18 cellular contexts compared by ENCODE assay signal in genomic region chr10:32028710-32029109, GRCh38. TPM values are rescaled to one million over a fixed set of nuclear protein-coding genes. Genes with fewer than 3 reads are reported as not detected.
DNase-seq lines count a peak whose midpoint lies in the region; ATAC-seq, FAIRE-seq and TF ChIP-seq lines count a peak whose summit lies in the region.
"Had no signal": no experiment of that assay in that cellular context is flagged by ENCODE, and none has a peak within 500 bp of the region (broad histone marks: within the 10 kb centered on the region; RNA-seq: fewer than 3 reads in every experiment).

No MANE protein-coding gene starts in this region.

- TF ChIP-seq EP300 in K562 (IDR thresholded peaks at IDR 0.05; ENCODE audit: low read length) = no peak

- in situ Hi-C loops in IMR-90 (cut with MboI; ENCODE audit: low sequenced_read_pairs) = no loop called here
- in situ Hi-C loops in K562 (cut with MboI) = no loop called here
- in situ Hi-C loops in ACHN (cut with HindIII; ENCODE audit: low pct_ligation_motif_present, low pct_unique_long_range_greater_than_20kb, low sequenced_read_pairs) = no loop called here

- no peak overlapping the region for H3K14ac ChIP-seq in IMR-90 (replicated peaks; ENCODE audit: low read depth, low read length)

- H3K18ac ChIP-seq in IMR-90 (ENCODE audit: low read depth, low read length) = no peak overlapping the region

- no peak overlapping the region for H3K23ac ChIP-seq in IMR-90 (ENCODE audit: low read depth, low read length)

- no peak overlapping the region for H2BK15ac ChIP-seq in IMR-90 (ENCODE audit: low read depth, low read length)

- H3K9me3 Mint-ChIP-seq in activated T-cell treated with anti-CD3 and anti-CD28 coated beads, Interleukin-2, amount 50 U/mL, for 24 hours = no peaks in the 10 kb centered on the region
- H3K9me3 Mint-ChIP-seq: CD8-positive, alpha-beta memory T cell had no signal

- TF ChIP-seq RAD21 in IMR-90 (IDR thresholded peaks at IDR 0.05; ENCODE audit: low read length) (no peak), K562 (CRISPR knock-in tag; conservative IDR thresholded peaks at IDR 0.05 in 1 of 2, IDR thresholded peaks at IDR 0.05 in 1 of 2) (no peak)

- ATAC-seq in IMR-90 (ENCODE audit: low read depth) (no peak), K562 (no peak), HG02571 (IDR thresholded peaks at IDR 0.05; ENCODE audit: unreplicated experiment) (no peak)

- H3K9me1 ChIP-seq in IMR-90 (ENCODE audit: insufficient read depth, low read length) (no peaks in the 10 kb centered on the region), K562 (ENCODE audit: control insufficient read depth, insufficient read depth, low read length) (no peaks in the 10 kb centered on the region)

- H3K27ac Mint-ChIP-seq in activated T-cell treated with anti-CD3 and anti-CD28 coated beads, Interleukin-2, amount 50 U/mL, for 24 hours = peak overlapping the region; percentile 7
- H3K27ac Mint-ChIP-seq: CD14-positive monocyte had no signal

- no peak overlapping the region for H4K5ac ChIP-seq in IMR-90 (ENCODE audit: low read depth, low read length)

- H2AFZ ChIP-seq in ACC112 (ENCODE audit: low read length, unreplicated experiment) = no peak overlapping the region
- no peak overlapping the region for H2AFZ ChIP-seq in IMR-90 (replicated peaks; ENCODE audit: low read length, poor library complexity)
- no peak overlapping the region for H2AFZ ChIP-seq in K562 (ENCODE audit: low read depth, low read length)

- H3K27me3 ChIP-seq in ACC112 (ENCODE audit: insufficient read depth, low read length) (no peaks in the 10 kb centered on the region), IMR-90 (ENCODE audit: control insufficient read depth, insufficient read depth, low read length) (no peaks in the 10 kb centered on the region), K562 (ENCODE audit: control insufficient read depth in 2 of 2, insufficient read depth in 2 of 2, low read length in 2 of 2) (no peaks in the 10 kb centered on the region)

- BruUV-seq in IMR-90 (replicated peaks; lab: Mats Ljungman, UMichigan) = no TSS peak
- BruUV-seq in K562 (replicated peaks; lab: Mats Ljungman, UMichigan) = no TSS peak

- no peak overlapping the region for H4K8ac ChIP-seq in IMR-90 (ENCODE audit: low read depth in 2 of 2, low read length in 2 of 2)

- no peak overlapping the region for H3K4ac ChIP-seq in IMR-90 (ENCODE audit: low read depth, low read length)

- intact Hi-C loops in IMR-90 (cut with micrococcal nuclease) = no loop called here
- intact Hi-C loops in K562 (cut with micrococcal nuclease) = no loop called here

- H3K4me1 ChIP-seq in ACC112 (ENCODE audit: control insufficient read depth, insufficient read depth, low read length, unreplicated experiment) (no peaks in the 10 kb centered on the region), IMR-90 (ENCODE audit: control insufficient read depth, insufficient read depth, low read length) (no peaks in the 10 kb centered on the region), K562 (replicated peaks in 1 of 2; ENCODE audit: control insufficient read depth in 2 of 2, insufficient read depth in 2 of 2, low read length in 2 of 2) (no peaks in the 10 kb centered on the region)
- H3K4me1 ChIP-seq: Caco-2, HAP-1 had no signal

- no CpG with 5 or more reads among the region's 1 CpG for WGBS in IMR-90 (ENCODE audit: extremely low coverage in 2 of 2, insufficient read length in 1 of 2), 2 experiments
- WGBS in K562 (ENCODE audit: insufficient coverage, low coverage, missing lambda C conversion rate) = 0% methylated on average over 1 of the region's 1 CpG

- no peak overlapping the region for H2BK20ac ChIP-seq in IMR-90 (ENCODE audit: low read depth, low read length)

- H3K79me2 ChIP-seq in ACC112 (ENCODE audit: control insufficient read depth, insufficient read depth, low read length, unreplicated experiment) = peaks cover 38% of the 10 kb centered on the region
- H3K79me2 ChIP-seq in K562 (ENCODE audit: control insufficient read depth, insufficient read depth, low read length) = no peaks in the 10 kb centered on the region; the same call in 2 of the 3 replicates

- peaks cover 6% of the 10 kb centered on the region for H3K4me1 Mint-ChIP-seq in activated T-cell treated with anti-CD3 and anti-CD28 coated beads, Interleukin-2, amount 50 U/mL, for 24 hours (ENCODE audit: low read depth)

- no peak for FAIRE-seq in K562 (lab: Jason Lieb, UNC)
- FAIRE-seq: GM12892, GM19239 had no signal

- no peak overlapping the region for H4K91ac ChIP-seq in IMR-90 (ENCODE audit: insufficient read depth, low read depth, low read length)

- TF ChIP-seq POLR2A in IMR-90 (IDR thresholded peaks at IDR 0.05; ENCODE audit: low read depth, low read length) (no peak), K562 (conservative IDR thresholded peaks at IDR 0.05) (no peak)

- POLR2A ChIA-PET in IMR-90 (lab: Charles Lee; ENCODE audit: unreplicated experiment) (no interaction called here), K562 (lab: Yijun Ruan, JAX) (interaction anchor here (0.6 to 1.3 kb wide), 2 partner anchors 13 to 164 kb away, joined by 3 read pairs; no protein-coding TSS in a partner anchor)

- CTCF ChIA-PET in IMR-90 (lab: Yijun Ruan, JAX) = no interaction called here
- CTCF ChIA-PET in K562 (lab: Yijun Ruan, JAX; ENCODE audit: low intra/inter-chr PET ratio) = no interaction called here

- H2AK5ac ChIP-seq in IMR-90 (ENCODE audit: low read depth, low read length) = no peak overlapping the region

- peaks cover 16 to 42% of the 10 kb centered on the region in 2 experiments for H3K79me1 ChIP-seq in IMR-90 (ENCODE audit: low read depth in 1 of 2, low read length in 2 of 2)

- no peak overlapping the region for H2BK5ac ChIP-seq in IMR-90 (ENCODE audit: low read depth, low read length, poor library complexity, severe bottlenecking)

- H3K36me3 ChIP-seq in ACC112 (ENCODE audit: insufficient read depth, low read length) (peaks cover 40% of the 10 kb centered on the region), IMR-90 (ENCODE audit: control insufficient read depth, insufficient read depth, low read length) (peaks cover 45% of the 10 kb centered on the region), K562 (ENCODE audit: control insufficient read depth, insufficient read depth, low read length) (peaks cover 91% of the 10 kb centered on the region)

- H3K4me2 ChIP-seq in IMR-90 (ENCODE audit: low read depth, low read length) (no peak overlapping the region), K562 (ENCODE audit: insufficient read depth, low read length) (no peak overlapping the region)

- dilution Hi-C loops in IMR-90 (cut with HindIII; ENCODE audit: low sequenced_read_pairs, unreplicated experiment) = no loop called here

- no peak for TF ChIP-seq CTCF in IMR-90 (conservative IDR thresholded peaks at IDR 0.05; ENCODE audit: low read depth, low read length)
- no peak for TF ChIP-seq CTCF in K562 (IDR thresholded peaks at IDR 0.05 in 2 of 3, conservative IDR thresholded peaks at IDR 0.05 in 1 of 3; ENCODE audit: insufficient read depth in 2 of 3, low read depth in 1 of 3, low read length in 3 of 3)

- peaks cover 86% of the 10 kb centered on the region for H3K36me3 Mint-ChIP-seq in activated T-cell treated with anti-CD3 and anti-CD28 coated beads, Interleukin-2, amount 50 U/mL, for 24 hours (ENCODE audit: low read depth)

- H3K9me3 ChIP-seq in IMR-90 (ENCODE audit: control insufficient read depth, insufficient read depth, low read length) (no peaks in the 10 kb centered on the region), K562 (replicated peaks; ENCODE audit: control insufficient read depth, insufficient read depth, low read depth, low read length) (no peaks in the 10 kb centered on the region)
- H3K9me3 ChIP-seq: Caco-2, HAP-1 had no signal

- no peak overlapping the region for H3K4me3 Mint-ChIP-seq in activated T-cell treated with anti-CD3 and anti-CD28 coated beads, Interleukin-2, amount 50 U/mL, for 24 hours
- H3K4me3 Mint-ChIP-seq: CD14-positive monocyte; CD8-positive, alpha-beta memory T cell had no signal

- H4K20me1 ChIP-seq in IMR-90 (ENCODE audit: insufficient read depth, low read length) (peaks cover 12% of the 10 kb centered on the region; the same call in 1 of the 2 replicates), K562 (replicated peaks; ENCODE audit: control insufficient read depth, insufficient read depth, low read length) (no peaks in the 10 kb centered on the region)

- no peaks in the 10 kb centered on the region for H3K27me3 Mint-ChIP-seq in activated T-cell treated with anti-CD3 and anti-CD28 coated beads, Interleukin-2, amount 50 U/mL, for 24 hours
- H3K27me3 Mint-ChIP-seq: CD8-positive, alpha-beta memory T cell had no signal

- H3K9ac ChIP-seq in IMR-90 (ENCODE audit: low read depth, low read length) (no peak overlapping the region), K562 (ENCODE audit: insufficient read depth in 1 of 2, low read depth in 2 of 2, low read length in 2 of 2) (no peak overlapping the region)

- H2BK120ac ChIP-seq in IMR-90 (ENCODE audit: low read depth, low read length) = no peak overlapping the region

- H3K27ac ChIP-seq in ACC112 (ENCODE audit: low read depth, low read length) (peak overlapping the region; percentile 15; the same call in 1 of the 2 replicates), IMR-90 (ENCODE audit: insufficient read depth, low read length) (no peak overlapping the region), K562 (ENCODE audit: extremely low read depth, low read depth, low read length) (no peak overlapping the region; the same call in 2 of the 3 replicates)
- H3K27ac ChIP-seq: HL-60 had no signal

- no peak for DNase-seq in activated T-cell treated with anti-CD3 and anti-CD28 coated beads, Interleukin-2, amount 50 U/mL, for 24 hours
- no peak for DNase-seq in activated T-cell treated with anti-CD3 and anti-CD28 coated beads, Interleukin-2, amount 50 U/mL, for 48 hours
- DNase-seq in IMR-90 (no peak), K562 (ENCODE audit: extremely low read depth in 1 of 4, low spot score in 3 of 4) (no peak), ACHN (no peak)
- no peak for DNase-seq in stimulated activated CD4-positive, alpha-beta T cell treated with anti-CD3 and anti-CD28 coated beads, Interleukin-1b, Interleukin-23, amount 100 ng/mL, for 48 hours
- DNase-seq: Caco-2; CD8-positive, alpha-beta memory T cell; DND-41; GDM1; GOT3 had no signal

- H3K56ac ChIP-seq in IMR-90 (ENCODE audit: extremely low read depth, insufficient read depth, low read length) = no peak overlapping the region

- no peak overlapping the region for H2AK9ac ChIP-seq in IMR-90 (replicated peaks; ENCODE audit: low read depth, low read length, poor library complexity)

- H3K4me3 ChIP-seq in ACC112 (ENCODE audit: low read depth, low read length) (no peak overlapping the region), IMR-90 (ENCODE audit: insufficient read depth, low read depth, low read length) (no peak overlapping the region), K562 (no peak overlapping the region)
- H3K4me3 ChIP-seq: HAP-1 had no signal

RNA-seq across cellular contexts. Expression of gene KIF5B, which starts 27.5 kb away (rescaled TPM):
- total RNA-seq in IMR-90 (2012; rRNA removed) (68.5 and 130 TPM in 2 replicates), K562 (2014; rRNA removed) (61.5 and 68.9 TPM in 2 replicates), K562 (2014; rRNA removed; fragmentation: Illumina TruSeq; extraction: Trizol) (94.4 and 107 TPM in 2 replicates), K562 (2015; rRNA removed; fragmentation: Illumina TruSeq; extraction: Trizol) (87.2 and 93.1 TPM in 2 replicates), K562 (2021) (70.2 and 77.9 TPM in 2 replicates)
- polyA plus RNA-seq in IMR-90 (2012; rRNA removed) (26.7 and 33.5 TPM in 2 replicates), K562 (2011; rRNA removed) (39.2 and 49.4 TPM in 2 replicates), K562 (2014; fragmentation: Illumina TruSeq; extraction: Trizol) (70.3 and 78.1 TPM in 2 replicates), K562 (2014; fragmentation: Nextera tagmentation; extraction: Ambion mirVana) (10 to 100 TPM; 24.4 to 29.8 TPM), K562 (2014; rRNA removed) (40.3 and 46.2 TPM in 2 replicates)
- polyA plus RNA-seq in IMR-90 (2012; cell fraction: cytosol; rRNA removed) = 7.4 and 9.2 TPM in 2 replicates
- 4.8 and 13.7 TPM in 2 replicates for polyA plus RNA-seq in IMR-90 (2012; cell fraction: nucleus; rRNA removed; ENCODE audit: low replicate concordance)
- total RNA-seq in K562 (2011; cell fraction: chromatin; rRNA removed; ENCODE audit: low replicate concordance) = 12.1 and 40.7 TPM in 2 replicates
- 9.5 and 10.9 TPM in 2 replicates for total RNA-seq in K562 (2011; cell fraction: nucleolus; rRNA removed)
- 17.3 and 22.1 TPM in 2 replicates for total RNA-seq in K562 (2011; cell fraction: nucleoplasm; rRNA removed)
- polyA plus RNA-seq in K562 (2011; cell fraction: cytosol; rRNA removed) = 8.2 and 15.4 TPM in 2 replicates
- 10.7 and 15.8 TPM in 2 replicates for polyA plus RNA-seq in K562 (2011; cell fraction: nucleus; rRNA removed)
- 50.4 and 51.7 TPM in 2 replicates for polyA plus RNA-seq in K562 (2012)
- 116 and 143 TPM in 2 replicates for polyA minus RNA-seq in K562 (2011; rRNA and poly(A)+ RNA removed)
- polyA minus RNA-seq in K562 (2011; cell fraction: cytosol; rRNA and poly(A)+ RNA removed) = 47.3 and 50.2 TPM in 2 replicates
- polyA minus RNA-seq in K562 (2011; cell fraction: nucleus; rRNA and poly(A)+ RNA removed) = 17.5 and 33.8 TPM in 2 replicates
